9 cellular contexts compared by ENCODE assay signal in genomic region chr4:3304831-3305609, GRCh38.
DNase-seq lines count a peak whose midpoint lies in the region; ATAC-seq and TF ChIP-seq lines count a peak whose summit lies in the region.
"Had no signal": no experiment of that assay in that cellular context is flagged by ENCODE, and none has a peak within 500 bp of the region (broad histone marks: within the 10 kb centered on the region; RNA-seq: fewer than 3 reads in every experiment).

No MANE protein-coding gene starts in this region.

- no peak for ATAC-seq in HG02870 (IDR thresholded peaks at IDR 0.05; ENCODE audit: unreplicated experiment)
- no peak for ATAC-seq in HG03045 (IDR thresholded peaks at IDR 0.05; ENCODE audit: unreplicated experiment)
- no peak for ATAC-seq in HG03175 (IDR thresholded peaks at IDR 0.05; ENCODE audit: unreplicated experiment)

- no peaks in the 10 kb centered on the region for H3K27me3 Mint-ChIP-seq in nephron (ENCODE audit: low read depth)

- no peak for TF ChIP-seq CTCF in nephron (IDR thresholded peaks at IDR 0.05; ENCODE audit: unreplicated experiment in 3 of 3)

- no peaks in the 10 kb centered on the region for H3K36me3 Mint-ChIP-seq in nephron (ENCODE audit: low read depth)

- peaks cover 63% of the 10 kb centered on the region for H3K4me1 Mint-ChIP-seq in nephron

- H3K27ac Mint-ChIP-seq in nephron: peak overlapping the region; percentile 29 to 32 (median 31)

- no peaks in the 10 kb centered on the region for H3K9me3 Mint-ChIP-seq in nephron

- DNase-seq in C1 segment of cervical spinal cord (lab: John Stamatoyannopoulos, UW) (peak in 8 of 14 donors; percentile 23 to 85 (median 36)), NCI-H2227 treated with DMSO at 0.1 percent for 48 hours (lab: John Stamatoyannopoulos, UW) (peak; percentile 65), fibroblast of gingiva (ENCODE audit: low read depth) (peak; percentile 15)
- no peak for DNase-seq in activated CD8-positive, alpha-beta memory T cell treated with anti-CD3 and anti-CD28 coated beads, Interleukin-2, amount 50 U/mL, for 48 hours
- DNase-seq: Karpas-422 had no signal

- H3K4me3 Mint-ChIP-seq in nephron: peak overlapping the region in 1 of 3 experiments; percentile 13
